ENCODE assay signal across 2 cellular contexts in the genomic region with DNA sequence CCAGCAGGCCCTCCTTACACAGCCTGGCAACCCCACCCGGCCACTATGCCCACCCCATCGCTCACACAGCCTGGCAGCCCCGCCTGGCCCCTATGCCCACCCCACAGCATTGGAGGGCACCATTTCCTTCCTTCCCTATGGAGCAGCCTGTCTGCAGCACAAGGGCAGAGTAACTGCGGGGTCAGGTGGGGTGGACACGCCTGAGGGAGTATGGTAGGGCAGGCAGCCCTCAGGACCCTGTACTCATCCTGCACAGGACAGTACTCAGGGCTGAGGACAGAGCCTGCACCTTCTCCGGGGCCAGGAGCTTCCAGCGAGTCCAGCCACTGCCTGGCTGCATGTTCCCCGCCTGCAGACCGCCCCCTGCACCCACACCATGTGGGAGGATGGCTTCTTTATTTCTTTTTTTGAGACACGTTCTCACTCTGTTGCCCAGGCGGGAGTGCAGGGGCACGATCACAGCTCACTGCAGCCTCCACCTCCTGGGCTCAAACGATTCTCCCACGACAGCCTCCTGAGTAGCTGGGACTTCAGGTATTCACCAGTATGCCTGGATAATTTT.
TF ChIP-seq lines count a peak whose summit lies in the region.

No MANE protein-coding gene starts in this region.

TF ChIP-seq in HCT116, 20 proteins besides CTCF, POLR2A, EP300 and RAD21 (continued from another document):
- TF ChIP-seq, protein P1, sequence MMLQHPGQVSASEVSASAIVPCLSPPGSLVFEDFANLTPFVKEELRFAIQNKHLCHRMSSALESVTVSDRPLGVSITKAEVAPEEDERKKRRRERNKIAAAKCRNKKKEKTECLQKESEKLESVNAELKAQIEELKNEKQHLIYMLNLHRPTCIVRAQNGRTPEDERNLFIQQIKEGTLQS (IDR thresholded peaks at IDR 0.05), result no peak
- no peak for TF ChIP-seq SRF (IDR thresholded peaks at IDR 0.05; ENCODE audit: low read depth)
- no peak for TF ChIP-seq ZNF274 (IDR thresholded peaks at IDR 0.05; ENCODE audit: low read depth, low read length)
- TF ChIP-seq TCF7L2 (IDR thresholded peaks at IDR 0.05; ENCODE audit: borderline replicate concordance, extremely low read depth, insufficient read depth, insufficient read length), result no peak
- no peak for TF ChIP-seq CEBPB (IDR thresholded peaks at IDR 0.05; ENCODE audit: low read depth)
- TF ChIP-seq SP1 (IDR thresholded peaks at IDR 0.05; ENCODE audit: low read depth), result no peak
TF ChIP-seq in HCT116: peak in this region for 0.

TF ChIP-seq in HEK293T, 16 proteins besides CTCF, POLR2A, EP300 and RAD21 (continued from another document):
- TF ChIP-seq, protein P2, sequence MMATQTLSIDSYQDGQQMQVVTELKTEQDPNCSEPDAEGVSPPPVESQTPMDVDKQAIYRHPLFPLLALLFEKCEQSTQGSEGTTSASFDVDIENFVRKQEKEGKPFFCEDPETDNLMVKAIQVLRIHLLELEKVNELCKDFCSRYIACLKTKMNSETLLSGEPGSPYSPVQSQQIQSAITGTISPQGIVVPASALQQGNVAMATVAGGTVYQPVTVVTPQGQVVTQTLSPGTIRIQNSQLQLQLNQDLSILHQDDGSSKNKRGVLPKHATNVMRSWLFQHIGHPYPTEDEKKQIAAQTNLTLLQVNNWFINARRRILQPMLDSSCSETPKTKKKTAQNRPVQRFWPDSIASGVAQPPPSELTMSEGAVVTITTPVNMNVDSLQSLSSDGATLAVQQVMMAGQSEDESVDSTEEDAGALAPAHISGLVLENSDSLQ (IDR thresholded peaks at IDR 0.05), result no peak
- TF ChIP-seq FOXA1 (IDR thresholded peaks at IDR 0.05) (no peak), CTBP1 (IDR thresholded peaks at IDR 0.05; ENCODE audit: borderline replicate concordance) (no peak), L3MBTL2 (conservative IDR thresholded peaks at IDR 0.05) (no peak), BHLHE40 (IDR thresholded peaks at IDR 0.05; ENCODE audit: borderline replicate concordance) (no peak), SUZ12 (IDR thresholded peaks at IDR 0.05) (no peak), TARDBP (IDR thresholded peaks at IDR 0.05) (no peak), ELF4 (IDR thresholded peaks at IDR 0.05) (no peak), HDGF (IDR thresholded peaks at IDR 0.05; ENCODE audit: borderline replicate concordance) (no peak), FOXM1 (IDR thresholded peaks at IDR 0.05; ENCODE audit: borderline replicate concordance) (no peak)
